Comparison of ENCODE assay signal across 18 cellular contexts in genomic region chr17:73455767-73456166, GRCh38.
DNase-seq lines count a peak whose midpoint lies in the region; ATAC-seq and TF ChIP-seq lines count a peak whose summit lies in the region.
"Had no signal": no experiment of that assay in that cellular context is flagged by ENCODE, and none has a peak within 500 bp of the region (broad histone marks: within the 10 kb centered on the region; RNA-seq: fewer than 3 reads in every experiment).

No MANE protein-coding gene starts in this region.

- H3K27me3 ChIP-seq in neuronal stem cell (ENCODE audit: control insufficient read depth in 3 of 3, insufficient read depth in 3 of 3, low read depth in 1 of 3, low read length in 3 of 3) (no peaks in the 10 kb centered on the region), left ventricle myocardium inferior (ENCODE audit: low read depth) (peaks cover 6% of the 10 kb centered on the region)
- H3K27me3 ChIP-seq: BE2C; BLaER1 treated with 17β-estradiol and CSF1 and Interleukin-3, amounts not matched to agents 10 nM and 100 nM had no signal

- no peak overlapping the region for H3K14ac ChIP-seq in neuronal stem cell (ENCODE audit: low read length)

- no peak overlapping the region for H2BK15ac ChIP-seq in neuronal stem cell (ENCODE audit: low read length)

- no peak overlapping the region for H3K4me3 Mint-ChIP-seq in activated naive CD8-positive, alpha-beta T cell treated with anti-CD3 and anti-CD28 coated beads, Interleukin-2, amount 50 U/mL, for 24 hours
- H3K4me3 Mint-ChIP-seq: CD14-positive monocyte; CD4-positive, alpha-beta T cell; CD8-positive, alpha-beta memory T cell had no signal

- ATAC-seq in activated naive CD8-positive, alpha-beta T cell treated with anti-CD3 and anti-CD28 coated beads, Interleukin-2, amount 50 U/mL, for 24 hours = no peak

- no peaks in the 10 kb centered on the region for H3K27me3 Mint-ChIP-seq in activated naive CD8-positive, alpha-beta T cell treated with anti-CD3 and anti-CD28 coated beads, Interleukin-2, amount 50 U/mL, for 24 hours
- H3K27me3 Mint-ChIP-seq: CD4-positive, alpha-beta T cell had no signal

- H2AK5ac ChIP-seq in neuronal stem cell (ENCODE audit: low read depth, low read length) = no peak overlapping the region

- H4K8ac ChIP-seq in neuronal stem cell (ENCODE audit: low read depth, low read length) = no peak overlapping the region

- H3K4me1 ChIP-seq in neuronal stem cell (ENCODE audit: control insufficient read depth in 2 of 2, insufficient read depth in 1 of 2, low read depth in 1 of 2, low read length in 2 of 2) = no peaks in the 10 kb centered on the region
- no peaks in the 10 kb centered on the region for H3K4me1 ChIP-seq in left ventricle myocardium inferior
- H3K4me1 ChIP-seq: A549; BLaER1 treated with 17β-estradiol and CSF1 and Interleukin-3, amounts not matched to agents 10 nM and 100 nM had no signal

- TF ChIP-seq CTCF in left ventricle myocardium inferior (IDR thresholded peaks at IDR 0.05; ENCODE audit: borderline replicate concordance) = no peak

- H3K9me3 ChIP-seq in neuronal stem cell (replicated peaks in 1 of 2; ENCODE audit: control insufficient read depth in 2 of 2, insufficient read depth in 1 of 2, low read depth in 1 of 2, low read length in 2 of 2) = peaks cover 4 to 10% of the 10 kb centered on the region in 2 donors
- peaks cover 20% of the 10 kb centered on the region for H3K9me3 ChIP-seq in left ventricle myocardium inferior (replicated peaks)
- H3K9me3 ChIP-seq: BE2C had no signal

- H4K91ac ChIP-seq in neuronal stem cell (ENCODE audit: low read depth, low read length, poor library complexity) = no peak overlapping the region

- H3K4me2 ChIP-seq in neuronal stem cell (ENCODE audit: insufficient read depth, low read length, poor library complexity, severe bottlenecking) = no peak overlapping the region
- H3K4me2 ChIP-seq: A549; BLaER1 treated with 17β-estradiol and CSF1 and Interleukin-3, amounts not matched to agents 10 nM and 100 nM had no signal

- intact Hi-C loops in left ventricle myocardium inferior (cut with micrococcal nuclease) = no loop called here

- H3K4ac ChIP-seq in neuronal stem cell (ENCODE audit: low read length) = no peak overlapping the region

- peak; percentile 40 for DNase-seq in NCI-H748 (lab: John Stamatoyannopoulos, UW; ENCODE audit: unreplicated experiment)
- no peak for DNase-seq in NCI-H748 treated with DMSO at 0.1 percent for 48 hours (lab: John Stamatoyannopoulos, UW)
- peak; percentile 43 for DNase-seq in iPS-NIHi11 (ENCODE audit: low spot score)
- no peak for DNase-seq in neuronal stem cell (ENCODE audit: low spot score)
- DNase-seq in activated naive CD8-positive, alpha-beta T cell treated with anti-CD3 and anti-CD28 coated beads, Interleukin-2, amount 50 U/mL, for 24 hours = no peak
- no peak for DNase-seq in left ventricle myocardium inferior
- DNase-seq: 8988T; ACHN; AML-193; BE2C; CD4-positive, alpha-beta T cell; CD8-positive, alpha-beta memory T cell; GF-D8; GOT3; HCEC 1CT had no signal

- no peak overlapping the region for H3K27ac ChIP-seq in neuronal stem cell (replicated peaks; ENCODE audit: low read length)
- H3K27ac ChIP-seq in left ventricle myocardium inferior (replicated peaks) = no peak overlapping the region
- H3K27ac ChIP-seq: A549; BLaER1 treated with 17β-estradiol and CSF1 and Interleukin-3, amounts not matched to agents 10 nM and 100 nM had no signal

- H3K9me3 Mint-ChIP-seq in activated naive CD8-positive, alpha-beta T cell treated with anti-CD3 and anti-CD28 coated beads, Interleukin-2, amount 50 U/mL, for 24 hours = no peaks in the 10 kb centered on the region
- H3K9me3 Mint-ChIP-seq: CD4-positive, alpha-beta T cell had no signal

- H3K4me3 ChIP-seq in neuronal stem cell (ENCODE audit: low read length in 2 of 2) (peak overlapping the region in 1 of 2 donors; percentile 27), left ventricle myocardium inferior (no peak overlapping the region)
- H3K4me3 ChIP-seq: A549; BLaER1 treated with 17β-estradiol and CSF1 and Interleukin-3, amounts not matched to agents 10 nM and 100 nM had no signal

- no peak overlapping the region for H2BK120ac ChIP-seq in neuronal stem cell (ENCODE audit: low read depth, low read length)

- H3K18ac ChIP-seq in neuronal stem cell (ENCODE audit: low read length) = peak overlapping the region; percentile 48

- H3K79me1 ChIP-seq in neuronal stem cell (ENCODE audit: low read depth, low read length) = no peaks in the 10 kb centered on the region

- no peak overlapping the region for H3K23ac ChIP-seq in neuronal stem cell (ENCODE audit: low read depth, low read length, poor library complexity)

- H3K27ac Mint-ChIP-seq in activated naive CD8-positive, alpha-beta T cell treated with anti-CD3 and anti-CD28 coated beads, Interleukin-2, amount 50 U/mL, for 24 hours = no peak overlapping the region
- H3K27ac Mint-ChIP-seq: CD14-positive monocyte; CD4-positive, alpha-beta T cell; CD8-positive, alpha-beta memory T cell had no signal

- no peak overlapping the region for H2AFZ ChIP-seq in neuronal stem cell (ENCODE audit: low read length)

- no peaks in the 10 kb centered on the region for H3K4me1 Mint-ChIP-seq in activated naive CD8-positive, alpha-beta T cell treated with anti-CD3 and anti-CD28 coated beads, Interleukin-2, amount 50 U/mL, for 24 hours
- H3K4me1 Mint-ChIP-seq: CD14-positive monocyte; CD8-positive, alpha-beta memory T cell had no signal

- H3K36me3 Mint-ChIP-seq in activated naive CD8-positive, alpha-beta T cell treated with anti-CD3 and anti-CD28 coated beads, Interleukin-2, amount 50 U/mL, for 24 hours (ENCODE audit: low read depth) = peaks cover 5% of the 10 kb centered on the region
- H3K36me3 Mint-ChIP-seq: CD14-positive monocyte had no signal

- H2BK5ac ChIP-seq in neuronal stem cell (ENCODE audit: low read length) = no peak overlapping the region

- peaks cover 13 to 14% of the 10 kb centered on the region in 2 donors for H3K36me3 ChIP-seq in neuronal stem cell (replicated peaks in 1 of 2; ENCODE audit: control insufficient read depth in 2 of 2, insufficient read depth in 2 of 2, low read length in 2 of 2)
- no peaks in the 10 kb centered on the region for H3K36me3 ChIP-seq in left ventricle myocardium inferior
- H3K36me3 ChIP-seq: BE2C had no signal

- whole genome bisulfite sequencing in neuronal stem cell (ENCODE audit: extremely low coverage in 2 of 2, insufficient read length in 2 of 2, insufficient replicate concordance in 1 of 2), 2 donors = no CpG with 5 or more reads among the region's 18 CpGs

- H2BK12ac ChIP-seq in neuronal stem cell (ENCODE audit: low read length) = no peak overlapping the region

- no peak overlapping the region for H3K9ac ChIP-seq in neuronal stem cell (ENCODE audit: low read depth, low read length, poor library complexity)
- H3K9ac ChIP-seq: BLaER1 treated with 17β-estradiol and CSF1 and Interleukin-3, amounts not matched to agents 10 nM and 100 nM had no signal

Comparison
In these comparisons a context has a peak if more than half of its experiments do, and no peak if none do; other contexts are left out.
1. DNase-seq: peak in NCI-H748 (single experiment) and iPS-NIHi11 (single experiment); none in NCI-H748 treated with DMSO at 0.1 percent for 48 hours (single experiment), neuronal stem cell (single experiment), activated naive CD8-positive, alpha-beta T cell treated with anti-CD3 and anti-CD28 coated beads, Interleukin-2, amount 50 U/mL, for 24 hours (single experiment) and left ventricle myocardium inferior (single experiment).